In genomic region chr13:110455941-110456340, GRCh38 we compare ENCODE assay signal across 8 cellular contexts.
DNase-seq lines count a peak whose midpoint lies in the region; ATAC-seq, FAIRE-seq and TF ChIP-seq lines count a peak whose summit lies in the region.

No MANE protein-coding gene starts in this region.

- H3K27ac Mint-ChIP-seq in natural killer cell = no peak overlapping the region

- H3K9me3 Mint-ChIP-seq in natural killer cell = no peaks in the 10 kb centered on the region

- peaks cover 6% of the 10 kb centered on the region in 2 donors for H3K4me1 Mint-ChIP-seq in natural killer cell

- peak; percentile 79 for DNase-seq in DMS53 (lab: John Stamatoyannopoulos, UW)
- peak; percentile 54 for DNase-seq in HTR-8/SVneo (ENCODE audit: insufficient read length, low spot score)
- peak; percentile 58 for DNase-seq in NOMO-1 treated with dmso at 0.1 percent for 144 hours (lab: John Stamatoyannopoulos, UW; ENCODE audit: unreplicated experiment)
- DNase-seq in activated CD8-positive, alpha-beta memory T cell treated with anti-CD3 and anti-CD28 coated beads, Interleukin-2, amount 50 U/mL, for 4 hours = peak; percentile 52
- no peak for DNase-seq in natural killer cell
- peak; percentile 14 to 49 (median 35) for DNase-seq in stimulated activated naive CD4-positive, alpha-beta T cell (lab: John Stamatoyannopoulos, UW)

- FAIRE-seq in HTR-8/SVneo (lab: Jason Lieb, UNC) = peak; percentile 89

- H3K27me3 Mint-ChIP-seq in natural killer cell (ENCODE audit: low read depth in 2 of 2) = peaks cover 17% of the 10 kb centered on the region in 2 donors

- H3K36me3 Mint-ChIP-seq in natural killer cell = no peaks in the 10 kb centered on the region

- peak; percentile 30 for TF ChIP-seq CTCF in natural killer cell (IDR thresholded peaks at IDR 0.05)

- intact Hi-C loops in natural killer cell (cut with micrococcal nuclease) = loop anchor here (2.0 kb wide), 1 partner anchor 363 kb away; no protein-coding TSS in a partner anchor

- ATAC-seq in GM21526 (IDR thresholded peaks at IDR 0.05; ENCODE audit: low FRiP score, unreplicated experiment) (peak; percentile 98), esophagus mucosa (peak; percentile 90), natural killer cell (peak; percentile 54 to 84 (median 68))

- H3K4me3 Mint-ChIP-seq in natural killer cell = no peak overlapping the region
